1 cellular context compared by ENCODE assay signal in the genomic region with DNA sequence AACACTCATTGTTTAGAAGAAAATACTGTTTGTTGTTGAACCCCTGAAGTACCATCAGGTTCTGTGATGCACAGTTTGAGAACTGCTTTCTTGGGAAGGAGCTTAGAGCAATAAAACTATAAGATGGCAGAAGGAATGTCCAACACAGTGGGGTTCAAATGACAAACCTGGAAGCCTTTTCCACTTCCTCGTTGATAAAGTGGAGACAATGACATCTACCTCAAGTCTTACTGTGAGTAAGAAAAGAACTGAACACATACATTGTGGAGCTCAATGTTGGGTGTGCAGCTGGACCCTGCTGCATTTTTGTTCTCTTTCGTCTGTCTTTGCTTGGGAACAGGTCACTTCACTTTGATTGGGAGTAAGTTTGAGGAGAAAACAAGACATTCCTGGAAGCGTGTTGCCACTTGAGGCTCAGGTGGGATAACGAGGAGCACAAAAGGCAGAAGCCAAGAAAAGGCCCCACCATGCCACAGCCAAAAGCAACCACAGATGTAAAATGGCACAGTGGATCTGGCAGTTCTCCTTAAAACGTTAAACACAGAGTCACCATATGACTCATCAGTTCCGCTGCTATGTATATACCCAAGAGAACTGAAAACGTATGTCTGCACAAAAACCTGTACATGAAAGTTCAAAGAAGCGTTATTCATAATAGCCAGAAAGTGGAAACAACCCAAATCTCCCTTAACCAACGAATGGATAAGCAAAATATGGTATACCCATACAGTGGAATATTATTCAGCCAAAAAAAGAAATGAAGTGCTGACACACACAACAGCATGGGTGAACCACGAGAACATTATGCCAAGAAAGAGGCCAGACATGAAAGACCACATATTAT.
TF ChIP-seq lines count a peak whose summit lies in the region.

No MANE protein-coding gene starts in this region.

TF ChIP-seq in WTC11, 78 proteins besides CTCF, POLR2A, EP300 and RAD21 (continued from another document):
- TF ChIP-seq, protein P1, sequence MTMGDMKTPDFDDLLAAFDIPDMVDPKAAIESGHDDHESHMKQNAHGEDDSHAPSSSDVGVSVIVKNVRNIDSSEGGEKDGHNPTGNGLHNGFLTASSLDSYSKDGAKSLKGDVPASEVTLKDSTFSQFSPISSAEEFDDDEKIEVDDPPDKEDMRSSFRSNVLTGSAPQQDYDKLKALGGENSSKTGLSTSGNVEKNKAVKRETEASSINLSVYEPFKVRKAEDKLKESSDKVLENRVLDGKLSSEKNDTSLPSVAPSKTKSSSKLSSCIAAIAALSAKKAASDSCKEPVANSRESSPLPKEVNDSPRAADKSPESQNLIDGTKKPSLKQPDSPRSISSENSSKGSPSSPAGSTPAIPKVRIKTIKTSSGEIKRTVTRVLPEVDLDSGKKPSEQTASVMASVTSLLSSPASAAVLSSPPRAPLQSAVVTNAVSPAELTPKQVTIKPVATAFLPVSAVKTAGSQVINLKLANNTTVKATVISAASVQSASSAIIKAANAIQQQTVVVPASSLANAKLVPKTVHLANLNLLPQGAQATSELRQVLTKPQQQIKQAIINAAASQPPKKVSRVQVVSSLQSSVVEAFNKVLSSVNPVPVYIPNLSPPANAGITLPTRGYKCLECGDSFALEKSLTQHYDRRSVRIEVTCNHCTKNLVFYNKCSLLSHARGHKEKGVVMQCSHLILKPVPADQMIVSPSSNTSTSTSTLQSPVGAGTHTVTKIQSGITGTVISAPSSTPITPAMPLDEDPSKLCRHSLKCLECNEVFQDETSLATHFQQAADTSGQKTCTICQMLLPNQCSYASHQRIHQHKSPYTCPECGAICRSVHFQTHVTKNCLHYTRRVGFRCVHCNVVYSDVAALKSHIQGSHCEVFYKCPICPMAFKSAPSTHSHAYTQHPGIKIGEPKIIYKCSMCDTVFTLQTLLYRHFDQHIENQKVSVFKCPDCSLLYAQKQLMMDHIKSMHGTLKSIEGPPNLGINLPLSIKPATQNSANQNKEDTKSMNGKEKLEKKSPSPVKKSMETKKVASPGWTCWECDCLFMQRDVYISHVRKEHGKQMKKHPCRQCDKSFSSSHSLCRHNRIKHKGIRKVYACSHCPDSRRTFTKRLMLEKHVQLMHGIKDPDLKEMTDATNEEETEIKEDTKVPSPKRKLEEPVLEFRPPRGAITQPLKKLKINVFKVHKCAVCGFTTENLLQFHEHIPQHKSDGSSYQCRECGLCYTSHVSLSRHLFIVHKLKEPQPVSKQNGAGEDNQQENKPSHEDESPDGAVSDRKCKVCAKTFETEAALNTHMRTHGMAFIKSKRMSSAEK (CRISPR knock-in tag; IDR thresholded peaks at IDR 0.05; ENCODE audit: borderline replicate concordance) = no peak
- no peak for TF ChIP-seq CBFB (CRISPR knock-in tag; IDR thresholded peaks at IDR 0.05; ENCODE audit: low read depth)
- TF ChIP-seq ZNF416 (CRISPR knock-in tag; IDR thresholded peaks at IDR 0.05) = no peak
- no peak for TF ChIP-seq PRRX2 (CRISPR knock-in tag; IDR thresholded peaks at IDR 0.05)
TF ChIP-seq in WTC11: peak in this region for 0.
